Comparison of ENCODE assay signal across 14 cellular contexts in genomic region chr16:27764869-27765675, GRCh38.
"Had no signal": no experiment of that assay in that cellular context is flagged by ENCODE, and none has a peak within 500 bp of the region (broad histone marks: within the 10 kb centered on the region; RNA-seq: fewer than 3 reads in every experiment).

No MANE protein-coding gene starts in this region.

- ATAC-seq: esophagus mucosa, gastrocnemius medialis, left lobe of liver, sciatic nerve had no signal

- H3K4me3 ChIP-seq: dorsolateral prefrontal cortex, gastrocnemius medialis, skin epidermis, stomach, uterus had no signal

- H3K4me1 ChIP-seq: gastrocnemius medialis, stomach, uterus had no signal

- DNase-seq: cortex of kidney; effector memory CD4-positive, alpha-beta T cell; gastrocnemius medialis; islet precursor cell; nephron progenitor cell; stimulated activated CD4-positive, alpha-beta T cell treated with anti-CD3 and anti-CD28 coated beads, Interleukin-12 subunit alpha, Interleukin-12 subunit beta, amount 100 ng/mL, for 4 hours; stimulated activated naive CD4-positive, alpha-beta T cell; stomach; uterus had no signal

- H3K27ac ChIP-seq: gastrocnemius medialis, skin epidermis, stomach, uterus had no signal

- H3K36me3 ChIP-seq: uterus had no signal

- H3K9me3 ChIP-seq: gastrocnemius medialis, uterus had no signal

- H3K27me3 ChIP-seq: dorsolateral prefrontal cortex, gastrocnemius medialis, stomach, uterus had no signal
